In the genomic region with DNA sequence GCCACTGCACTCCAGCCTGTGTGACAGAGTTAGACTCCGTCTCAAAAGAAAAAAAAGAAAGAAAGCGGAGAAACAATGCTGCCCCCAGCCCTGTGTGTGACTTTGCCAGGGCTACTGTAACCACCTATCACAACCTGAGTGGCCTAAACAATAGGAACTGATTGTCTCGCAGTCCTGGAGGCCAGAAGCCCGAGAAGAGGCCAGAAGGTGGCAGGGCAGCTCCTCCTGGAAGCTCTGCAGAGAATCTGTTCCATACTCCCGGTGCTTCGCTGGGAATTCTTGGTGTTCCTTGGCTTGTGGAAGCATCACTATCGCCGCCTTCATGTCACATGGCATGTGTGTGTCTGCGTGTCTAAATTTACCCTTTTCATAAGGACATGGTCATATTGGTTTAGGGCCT, we compare ENCODE assay signal across 9 cellular contexts. TPM values are rescaled to one million over a fixed set of nuclear protein-coding genes. Genes with fewer than 3 reads are reported as not detected.
DNase-seq lines count a peak whose midpoint lies in the region; ATAC-seq, FAIRE-seq and TF ChIP-seq lines count a peak whose summit lies in the region.
"Had no signal": no experiment of that assay in that cellular context is flagged by ENCODE, and none has a peak within 500 bp of the region (broad histone marks: within the 10 kb centered on the region; RNA-seq: fewer than 3 reads in every experiment).

No MANE protein-coding gene starts in this region.

- POLR2A ChIA-PET in AG04450 (lab: Yijun Ruan, JAX): no interaction called here

- H3K9me3 ChIP-seq in AG04450 (ENCODE audit: control insufficient read depth, insufficient read depth, low read length): no peaks in the 10 kb centered on the region
- no peaks in the 10 kb centered on the region for H3K9me3 ChIP-seq in DND-41 (ENCODE audit: insufficient read depth, low read length, severe bottlenecking)
- no peaks in the 10 kb centered on the region for H3K9me3 ChIP-seq in kidney (ENCODE audit: control insufficient read depth in 1 of 2, low read length in 2 of 2)

- no peak for ATAC-seq in DND-41 (ENCODE audit: insufficient read depth, low read depth)
- ATAC-seq in HG03439 (IDR thresholded peaks at IDR 0.05; ENCODE audit: unreplicated experiment): no peak

- DNase-seq in AG04450 (ENCODE audit: low read depth, low spot score) (no peak), DND-41 (no peak), SW480 (ENCODE audit: low spot score) (peak; percentile 17), kidney (no peak), T1000 (lab: John Stamatoyannopoulos, UW) (no peak), GOT3 (lab: John Stamatoyannopoulos, UW) (no peak)
- DNase-seq in effector CD8-positive, alpha-beta T cell (lab: John Stamatoyannopoulos, UW): no peak
- DNase-seq: NCI-H1436 had no signal

- H3K36me3 ChIP-seq in DND-41 (ENCODE audit: insufficient read depth, low read length): no peaks in the 10 kb centered on the region
- no peaks in the 10 kb centered on the region for H3K36me3 ChIP-seq in kidney (ENCODE audit: control insufficient read depth in 1 of 2, insufficient read depth in 2 of 2, low read length in 2 of 2)

- no peak overlapping the region for H3K27ac ChIP-seq in AG04450 (ENCODE audit: low read depth, low read length)
- H3K27ac ChIP-seq in DND-41 (ENCODE audit: low read length): no peak overlapping the region
- H3K27ac ChIP-seq in kidney (ENCODE audit: low read depth in 2 of 2, low read length in 2 of 2): no peak overlapping the region

- no peak overlapping the region for H3K4me3 ChIP-seq in AG04450 (ENCODE audit: low read depth, low read length)
- no peak overlapping the region for H3K4me3 ChIP-seq in DND-41 (ENCODE audit: low read depth in 1 of 2, low read length in 2 of 2)
- no peak overlapping the region for H3K4me3 ChIP-seq in kidney (ENCODE audit: low read length in 2 of 2)

- no peak for FAIRE-seq in kidney (lab: Jason Lieb, UNC)

- H3K4me2 ChIP-seq in DND-41 (ENCODE audit: insufficient read depth, low read length): no peak overlapping the region

- peak; percentile 28; the same call in 1 of the 2 replicates for TF ChIP-seq CTCF in AG04450 (IDR thresholded peaks at IDR 0.05; ENCODE audit: low read depth, low read length)
- TF ChIP-seq CTCF in DND-41 (IDR thresholded peaks at IDR 0.05; ENCODE audit: borderline replicate concordance, extremely low read depth, low read length, poor library complexity, severe bottlenecking): peak; percentile 11
- TF ChIP-seq CTCF in kidney (IDR thresholded peaks at IDR 0.05; ENCODE audit: borderline replicate concordance, extremely low read depth, insufficient read depth): peak; percentile 12

- H2AFZ ChIP-seq in DND-41 (ENCODE audit: low read depth, low read length): no peak overlapping the region

- CTCF ChIA-PET in AG04450 (lab: Charles Lee): interaction anchor here (0.7 to 1.5 kb wide), 3 partner anchors 53 to 140 kb away, joined by 3 to 8 read pairs (median 4); no protein-coding TSS in a partner anchor

- no peaks in the 10 kb centered on the region; the same call in 1 of the 2 replicates for H4K20me1 ChIP-seq in DND-41 (ENCODE audit: insufficient read depth, low read length)

- H3K4me1 ChIP-seq in DND-41 (ENCODE audit: insufficient read depth, low read length): no peaks in the 10 kb centered on the region
- H3K4me1 ChIP-seq in kidney (ENCODE audit: control insufficient read depth in 1 of 2, insufficient read depth in 1 of 2, low read depth in 1 of 2, low read length in 2 of 2): peaks cover 6% of the 10 kb centered on the region in 2 donors

- H3K27me3 ChIP-seq in AG04450 (ENCODE audit: control insufficient read depth, insufficient read depth, low read length) (no peaks in the 10 kb centered on the region), DND-41 (ENCODE audit: insufficient read depth, low read length, poor library complexity) (peaks cover 7% of the 10 kb centered on the region)

- H3K9ac ChIP-seq in DND-41 (ENCODE audit: low read depth, low read length): no peak overlapping the region
- no peak overlapping the region for H3K9ac ChIP-seq in kidney (ENCODE audit: low read length in 2 of 2)

- H3K79me2 ChIP-seq in DND-41 (ENCODE audit: insufficient read depth, low read length): no peaks in the 10 kb centered on the region

- intact Hi-C loops in kidney (cut with DNase I): no loop called here

RNA-seq across cellular contexts. Expression of gene RAB17, which starts 14.4 kb away (rescaled TPM):
- polyA plus RNA-seq in AG04450 (2011; rRNA removed) (0.10 and 0.21 TPM in 2 replicates), kidney (ENCODE audit: insufficient read depth, low read depth, low replicate concordance) (151 TPM)
- polyA minus RNA-seq in AG04450 (2011; rRNA and poly(A)+ RNA removed): 0.55 TPM in 1 of 2 replicates, not detected in the other
- total RNA-seq in kidney: 59.1 TPM

RNA-seq across cellular contexts. Expression of gene LRRFIP1, which starts 22.4 kb away (rescaled TPM):
- polyA plus RNA-seq in AG04450 (2011; rRNA removed): 55.2 and 71.1 TPM in 2 replicates
- polyA minus RNA-seq in AG04450 (2011; rRNA and poly(A)+ RNA removed): 47.3 TPM in 2 replicates
- 204 TPM for total RNA-seq in kidney
- polyA plus RNA-seq in kidney (ENCODE audit: insufficient read depth, low read depth, low replicate concordance): 39.1 TPM

RNA-seq across cellular contexts. Expression of gene PRLH, which starts 38.6 kb away (rescaled TPM):
- polyA plus RNA-seq in AG04450 (2011; rRNA removed) (not detected in 2 replicates), kidney (ENCODE audit: insufficient read depth, low read depth, low replicate concordance) (not detected)
- polyA minus RNA-seq in AG04450 (2011; rRNA and poly(A)+ RNA removed): not detected in 2 replicates
- not detected for total RNA-seq in kidney

Comparison
In these comparisons a context has a peak if more than half of its experiments do, and no peak if none do; other contexts are left out.
1. RNA of gene RAB17, which starts 14.4 kb away (polyA plus RNA-seq): 151 TPM in kidney (single experiment); 0.10 to 0.21 TPM in AG04450; every median in the first group is over 100 times any median in the second.
2. Peak in every context shown above with its lines, with median percentiles within 50 percentile points of each other: CTCF ChIP-seq.